ENCODE assay signal across 22 cellular contexts in the genomic region with DNA sequence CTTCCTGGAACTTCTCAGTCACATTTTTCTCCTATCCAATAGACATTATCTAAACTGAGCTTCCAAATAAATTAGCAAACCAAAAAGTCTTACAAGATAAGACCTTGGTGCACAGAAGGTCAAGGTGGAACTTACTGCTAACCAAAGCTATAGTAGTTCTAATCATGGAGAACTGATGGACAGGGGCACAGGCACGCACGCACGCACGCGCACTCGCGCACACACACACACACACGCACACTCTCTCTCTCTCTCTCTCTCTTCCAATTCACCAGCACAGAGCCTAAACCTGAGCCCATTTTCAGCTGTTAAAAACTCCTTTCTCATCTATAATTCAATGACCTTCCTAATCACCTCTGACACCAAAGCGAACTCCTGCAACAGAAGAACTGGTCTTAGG. TPM values are rescaled to one million over a fixed set of nuclear protein-coding genes. Genes with fewer than 3 reads are reported as not detected.
DNase-seq lines count a peak whose midpoint lies in the region; ATAC-seq and TF ChIP-seq lines count a peak whose summit lies in the region.
"Had no signal": no experiment of that assay in that cellular context is flagged by ENCODE, and none has a peak within 500 bp of the region (broad histone marks: within the 10 kb centered on the region; RNA-seq: fewer than 3 reads in every experiment).

No MANE protein-coding gene starts in this region.

- peaks cover 93% of the 10 kb centered on the region for H4K20me1 ChIP-seq in neural progenitor cell (ENCODE audit: low read depth)

- H3F3A ChIP-seq in neural progenitor cell (ENCODE audit: low read depth) = peaks cover 11% of the 10 kb centered on the region

- CTCF ChIA-PET in HEK293 (lab: Yijun Ruan, JAX) = interaction anchor here (1.4 kb wide), 1 partner anchor 89 kb away, joined by 3 read pairs; no protein-coding TSS in a partner anchor

- no peak overlapping the region for H3K9ac ChIP-seq in neural progenitor cell
- H3K9ac ChIP-seq: GM23248, SK-N-SH had no signal

- TF ChIP-seq CTCF in HEK293 (tag by site-specific recombination; IDR thresholded peaks at IDR 0.05) (no peak), neural progenitor cell (IDR thresholded peaks at IDR 0.05) (no peak), type B pancreatic cell (conservative IDR thresholded peaks at IDR 0.05) (no peak)

- no peak overlapping the region for H2AFZ ChIP-seq in neural progenitor cell (replicated peaks)
- H2AFZ ChIP-seq: GM23248, PC-9 had no signal

- peaks cover 37% of the 10 kb centered on the region for H3K4me1 Mint-ChIP-seq in neural progenitor cell
- peaks cover 49% of the 10 kb centered on the region for H3K4me1 Mint-ChIP-seq in type B pancreatic cell (ENCODE audit: unreplicated experiment)

- no peak overlapping the region for H3K4me3 Mint-ChIP-seq in neural progenitor cell
- H3K4me3 Mint-ChIP-seq in type B pancreatic cell = peak overlapping the region; percentile 37

- no peaks in the 10 kb centered on the region for H3K27me3 ChIP-seq in neural progenitor cell
- H3K27me3 ChIP-seq: BE2C had no signal

- H3K79me2 ChIP-seq in neural progenitor cell (ENCODE audit: low read depth) = peaks cover 100% of the 10 kb centered on the region

- peak in 1 of 61 donors; percentile 37 for DNase-seq in caudate nucleus (lab: John Stamatoyannopoulos, UW)
- no peak for DNase-seq in neural progenitor cell (ENCODE audit: low spot score)
- DNase-seq in type B pancreatic cell (ENCODE audit: extremely low spot score, unreplicated experiment) = no peak
- no peak for DNase-seq in SIG-M5 treated with dmso at 0.1 percent for 504 hours (lab: John Stamatoyannopoulos, UW; ENCODE audit: unreplicated experiment)
- DNase-seq: BE2C, GM23248, KG1, NCI-H1092, NCI-H1436 treated with DMSO at 0.1 percent for 48 hours, NCI-H2029, NCI-H226, NCI-H510A treated with DMSO at 0.1 percent for 48 hours, PC-9, RPMI8226, SHP77 treated with DMSO at 0.1 percent for 48 hours, SK-N-SH had no signal

- H3K4me1 ChIP-seq in HEK293 (ENCODE audit: control insufficient read depth, insufficient read depth, low read length) (peaks cover 20% of the 10 kb centered on the region), neural progenitor cell (peaks cover 53% of the 10 kb centered on the region)
- H3K4me1 ChIP-seq: A549, BE2C had no signal

- H3K36me3 Mint-ChIP-seq in neural progenitor cell (peaks cover 65% of the 10 kb centered on the region), type B pancreatic cell (peaks cover 67% of the 10 kb centered on the region)

- no peak for ATAC-seq in GM21360 (IDR thresholded peaks at IDR 0.05; ENCODE audit: unreplicated experiment)
- no peak for ATAC-seq in HG02981 (IDR thresholded peaks at IDR 0.05; ENCODE audit: unreplicated experiment)
- ATAC-seq: A549 had no signal

- no peaks in the 10 kb centered on the region for H3K9me3 ChIP-seq in HEK293 (ENCODE audit: control insufficient read depth, insufficient read depth, low read depth, low read length)
- H3K9me3 ChIP-seq in neural progenitor cell (ENCODE audit: low read depth) = peaks cover 4% of the 10 kb centered on the region
- H3K9me3 ChIP-seq: A549, BE2C, SK-N-SH had no signal

- peaks cover 0 to 28% of the 10 kb centered on the region in 2 experiments for H3K36me3 ChIP-seq in HEK293 (ENCODE audit: control insufficient read depth in 2 of 2, insufficient read depth in 1 of 2, low read length in 2 of 2)
- peaks cover 6% of the 10 kb centered on the region for H3K36me3 ChIP-seq in neural progenitor cell
- H3K36me3 ChIP-seq: BE2C had no signal

- H3K27ac ChIP-seq in HEK293 (ENCODE audit: extremely low read depth, low read depth, low read length) (no peak overlapping the region), caudate nucleus (ENCODE audit: low read depth, low read length) (peak overlapping the region; percentile 59), neural progenitor cell (no peak overlapping the region)
- H3K27ac ChIP-seq: A549, GM23248, PC-9 had no signal

- peaks cover 20% of the 10 kb centered on the region for H3K9me3 Mint-ChIP-seq in neural progenitor cell
- no peaks in the 10 kb centered on the region for H3K9me3 Mint-ChIP-seq in type B pancreatic cell

- peaks cover 7% of the 10 kb centered on the region for H3K27me3 Mint-ChIP-seq in neural progenitor cell (ENCODE audit: insufficient read depth, low read depth)
- no peaks in the 10 kb centered on the region for H3K27me3 Mint-ChIP-seq in type B pancreatic cell

- no peak overlapping the region for H3K4me3 ChIP-seq in HEK293 (ENCODE audit: low read depth, low read length)
- no peak overlapping the region for H3K4me3 ChIP-seq in neural progenitor cell
- H3K4me3 ChIP-seq: A549, GM23248, HAP-1, PC-9 had no signal

- POLR2A ChIA-PET in HEK293 (lab: Yijun Ruan, JAX) = no interaction called here

- no peak overlapping the region for H3K27ac Mint-ChIP-seq in neural progenitor cell
- H3K27ac Mint-ChIP-seq in type B pancreatic cell = peak overlapping the region; percentile 7

- H3K4me2 ChIP-seq in neural progenitor cell = peak overlapping the region; percentile 15
- H3K4me2 ChIP-seq: A549, PC-9, SK-N-SH had no signal

TF ChIP-seq in HEK293, 187 proteins besides CTCF, POLR2A, EP300 and RAD21:
- peak; percentile 40; the same call in 1 of the 2 replicates for TF ChIP-seq ZBTB7A (tag by site-specific recombination; IDR thresholded peaks at IDR 0.05; ENCODE audit: low read depth)
- TF ChIP-seq ZNF596 (tag by site-specific recombination; IDR thresholded peaks at IDR 0.05) = peak; percentile 43; the same call in 1 of the 2 replicates
- TF ChIP-seq TSHZ1 (tag by site-specific recombination; IDR thresholded peaks at IDR 0.05; ENCODE audit: borderline replicate concordance) = 0 out of 2 replicates have a peak, but pooled peaks have one; percentile 15
- 0 out of 2 replicates have a peak, but pooled peaks have one; percentile 18 for TF ChIP-seq ZBTB48 (tag by site-specific recombination; IDR thresholded peaks at IDR 0.05)
- TF ChIP-seq ZNF221 (tag by site-specific recombination; IDR thresholded peaks at IDR 0.05; ENCODE audit: borderline replicate concordance) = no peak
- TF ChIP-seq, protein P1, sequence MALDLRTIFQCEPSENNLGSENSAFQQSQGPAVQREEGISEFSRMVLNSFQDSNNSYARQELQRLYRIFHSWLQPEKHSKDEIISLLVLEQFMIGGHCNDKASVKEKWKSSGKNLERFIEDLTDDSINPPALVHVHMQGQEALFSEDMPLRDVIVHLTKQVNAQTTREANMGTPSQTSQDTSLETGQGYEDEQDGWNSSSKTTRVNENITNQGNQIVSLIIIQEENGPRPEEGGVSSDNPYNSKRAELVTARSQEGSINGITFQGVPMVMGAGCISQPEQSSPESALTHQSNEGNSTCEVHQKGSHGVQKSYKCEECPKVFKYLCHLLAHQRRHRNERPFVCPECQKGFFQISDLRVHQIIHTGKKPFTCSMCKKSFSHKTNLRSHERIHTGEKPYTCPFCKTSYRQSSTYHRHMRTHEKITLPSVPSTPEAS (tag by site-specific recombination; IDR thresholded peaks at IDR 0.05) = 0 out of 2 replicates have a peak, but pooled peaks have one; percentile 28
- no peak for TF ChIP-seq ZNF274 (IDR thresholded peaks at IDR 0.05; ENCODE audit: low read length)
- TF ChIP-seq ZNF274 (tag by site-specific recombination; IDR thresholded peaks at IDR 0.05; ENCODE audit: borderline replicate concordance) = no peak

RNA-seq across cellular contexts. Expression of gene FGFR2, which starts 7.5 kb away (rescaled TPM):
- total RNA-seq in neural progenitor cell (ENCODE audit: low replicate concordance) = 76.3 and 99.1 TPM in 2 replicates
- total RNA-seq in type B pancreatic cell (ENCODE audit: low replicate concordance) = 68.8 and 173 TPM in 2 replicates
- total RNA-seq: GM23248, HT1080, PC-9 had no signal
